Comparison of ENCODE assay signal across 8 cellular contexts in the genomic region with DNA sequence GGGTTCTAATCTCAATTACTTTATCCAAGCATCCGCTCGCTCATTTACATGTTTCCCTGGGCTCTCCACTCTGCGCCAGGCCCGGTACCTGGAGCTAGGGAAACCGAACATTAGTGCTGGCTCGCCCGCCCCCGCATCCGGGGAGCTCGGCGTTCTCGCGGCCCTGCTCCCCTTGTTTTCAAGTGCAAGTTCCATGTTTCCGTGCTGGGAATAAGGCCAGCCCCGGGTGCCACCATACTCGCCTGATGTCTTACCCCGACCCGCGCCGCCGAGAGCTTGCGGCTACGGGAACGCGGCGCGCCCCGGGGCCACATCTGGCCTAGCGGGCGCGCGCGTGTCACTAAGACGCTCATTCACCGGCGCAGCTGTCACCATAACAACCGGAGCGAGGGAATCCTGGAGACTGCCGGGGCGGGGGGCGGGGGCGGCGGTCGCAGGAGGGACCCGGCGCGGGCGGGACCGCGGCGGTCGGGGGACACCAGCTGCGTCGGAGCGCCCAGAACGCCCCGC. TPM values are rescaled to one million over a fixed set of nuclear protein-coding genes. Genes with fewer than 3 reads are reported as not detected.
DNase-seq lines count a peak whose midpoint lies in the region; ATAC-seq and TF ChIP-seq lines count a peak whose summit lies in the region.

A gene with protein sequence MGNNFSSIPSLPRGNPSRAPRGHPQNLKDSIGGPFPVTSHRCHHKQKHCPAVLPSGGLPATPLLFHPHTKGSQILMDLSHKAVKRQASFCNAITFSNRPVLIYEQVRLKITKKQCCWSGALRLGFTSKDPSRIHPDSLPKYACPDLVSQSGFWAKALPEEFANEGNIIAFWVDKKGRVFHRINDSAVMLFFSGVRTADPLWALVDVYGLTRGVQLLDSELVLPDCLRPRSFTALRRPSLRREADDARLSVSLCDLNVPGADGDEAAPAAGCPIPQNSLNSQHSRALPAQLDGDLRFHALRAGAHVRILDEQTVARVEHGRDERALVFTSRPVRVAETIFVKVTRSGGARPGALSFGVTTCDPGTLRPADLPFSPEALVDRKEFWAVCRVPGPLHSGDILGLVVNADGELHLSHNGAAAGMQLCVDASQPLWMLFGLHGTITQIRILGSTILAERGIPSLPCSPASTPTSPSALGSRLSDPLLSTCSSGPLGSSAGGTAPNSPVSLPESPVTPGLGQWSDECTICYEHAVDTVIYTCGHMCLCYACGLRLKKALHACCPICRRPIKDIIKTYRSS (plus strand): TSS at position 344 of the 510 bp plus-strand sequence. CDS start 683 bp downstream, outside the sequence.

- peak within 1 kb of the TSS in 1 of 2 experiments; percentile 76; a peak in 2 of 4 replicates for H3K27ac ChIP-seq in SK-N-SH (ENCODE audit: low read depth in 2 of 2, low read length in 1 of 2)
- H3K27ac ChIP-seq in naive thymus-derived CD4-positive, alpha-beta T cell (ENCODE audit: low read depth, low read length), result no peak within 1 kb of the TSS
- H3K27ac ChIP-seq in upper lobe of right lung, result no peak within 1 kb of the TSS

- no peak within 1 kb of the TSS for H2AFZ ChIP-seq in SK-N-SH (ENCODE audit: low read depth)

- peak; percentile 85 for DNase-seq in SK-N-SH
- no peak for DNase-seq in T-helper 17 cell
- peak in 1 of 9 donors; percentile 47 for DNase-seq in naive thymus-derived CD4-positive, alpha-beta T cell
- DNase-seq in upper lobe of right lung, result no peak
- no peak for DNase-seq in OCI-M1 (lab: John Stamatoyannopoulos, UW)

- H3K27ac Mint-ChIP-seq in T-helper 17 cell, result peak within 1 kb of the TSS; percentile 80
- H3K27ac Mint-ChIP-seq in naive thymus-derived CD4-positive, alpha-beta T cell, result no peak within 1 kb of the TSS

- H4K20me1 ChIP-seq in SK-N-SH (ENCODE audit: insufficient read depth), result no peaks in the 10 kb centered on the region

- H3K4me1 ChIP-seq in SK-N-SH (ENCODE audit: control insufficient read depth in 1 of 2, insufficient read depth in 2 of 2, low read depth in 1 of 2, low read length in 1 of 2) (peaks cover 0 to 34% of the 10 kb centered on the region in 2 experiments; a peak in 2 of 4 replicates), endocrine pancreas (ENCODE audit: control insufficient read depth, insufficient read depth, low read length) (no peaks in the 10 kb centered on the region), upper lobe of right lung (peaks cover 5% of the 10 kb centered on the region)
- peaks cover 0 to 12% of the 10 kb centered on the region in 2 donors for H3K4me1 ChIP-seq in naive thymus-derived CD4-positive, alpha-beta T cell (ENCODE audit: control insufficient read depth in 2 of 2, insufficient read depth in 2 of 2, low read length in 2 of 2)

- TF ChIP-seq EP300 in SK-N-SH (IDR thresholded peaks at IDR 0.05; ENCODE audit: borderline replicate concordance in 1 of 2, low read depth in 1 of 2, low read length in 1 of 2), result no peak

- H3K4me3 ChIP-seq in SK-N-SH (ENCODE audit: low read depth in 2 of 2, low read length in 1 of 2), result peak within 1 kb of the TSS; percentile 54 to 56
- peak within 1 kb of the TSS; percentile 40 for H3K4me3 ChIP-seq in endocrine pancreas (ENCODE audit: control insufficient read depth, insufficient read depth, low read length)
- peak within 1 kb of the TSS; percentile 42 for H3K4me3 ChIP-seq in naive thymus-derived CD4-positive, alpha-beta T cell (ENCODE audit: low read length)
- H3K4me3 ChIP-seq in upper lobe of right lung, result peak within 1 kb of the TSS; percentile 46

- H3F3A ChIP-seq in SK-N-SH (replicated peaks; ENCODE audit: insufficient read depth), result peaks cover 9% of the 10 kb centered on the region

- H3K9me3 ChIP-seq in SK-N-SH, result no peaks in the 10 kb centered on the region
- H3K9me3 ChIP-seq in T-helper 17 cell (ENCODE audit: control insufficient read depth, low read length, poor library complexity, severe bottlenecking), result no peaks in the 10 kb centered on the region
- H3K9me3 ChIP-seq in endocrine pancreas (ENCODE audit: control insufficient read depth, low read length), result no peaks in the 10 kb centered on the region
- H3K9me3 ChIP-seq in naive thymus-derived CD4-positive, alpha-beta T cell (ENCODE audit: control insufficient read depth in 2 of 3, low read length in 3 of 3), result no peaks in the 10 kb centered on the region
- no peaks in the 10 kb centered on the region for H3K9me3 ChIP-seq in upper lobe of right lung

- no peaks in the 10 kb centered on the region for H3K79me2 ChIP-seq in SK-N-SH (ENCODE audit: insufficient read depth)

- H3K4me3 Mint-ChIP-seq in T-helper 17 cell, result peak within 1 kb of the TSS; percentile 90
- peak within 1 kb of the TSS; percentile 75 to 87 (median 82) for H3K4me3 Mint-ChIP-seq in naive thymus-derived CD4-positive, alpha-beta T cell

- H3K36me3 Mint-ChIP-seq in T-helper 17 cell (ENCODE audit: low read depth), result peaks cover 2% of the 10 kb centered on the region
- H3K36me3 Mint-ChIP-seq in naive thymus-derived CD4-positive, alpha-beta T cell, result no peaks in the 10 kb centered on the region

- POLR2A ChIA-PET in SK-N-SH (lab: Yijun Ruan, JAX), result interaction anchor here (2.4 kb wide), 1 partner anchor 9 kb away, joined by 13 read pairs; no protein-coding TSS in a partner anchor
- POLR2A ChIA-PET in naive thymus-derived CD4-positive, alpha-beta T cell (lab: Charles Lee), result no interaction called here

- CTCF ChIA-PET in SK-N-SH (lab: Yijun Ruan, JAX), result interaction anchor here (0.6 to 2.8 kb wide), 13 partner anchors 9 to 193 kb away, joined by 3 to 27 read pairs (median 4); no protein-coding TSS in a partner anchor
- CTCF ChIA-PET in naive thymus-derived CD4-positive, alpha-beta T cell (lab: Charles Lee), result interaction anchor here (1.5 kb wide), 1 partner anchor 77 kb away, joined by 4 read pairs; no protein-coding TSS in a partner anchor

- H3K9ac ChIP-seq in SK-N-SH (no peak within 1 kb of the TSS), endocrine pancreas (ENCODE audit: control insufficient read depth, insufficient read depth, low read length) (no peak within 1 kb of the TSS)

- peaks cover 50% of the 10 kb centered on the region for H3K27me3 Mint-ChIP-seq in T-helper 17 cell
- H3K27me3 Mint-ChIP-seq in naive thymus-derived CD4-positive, alpha-beta T cell, result peaks cover 35 to 55% (median 47%) of the 10 kb centered on the region in 5 donors

- no peak for TF ChIP-seq CTCF in SK-N-SH (IDR thresholded peaks at IDR 0.05)
- TF ChIP-seq CTCF in upper lobe of right lung (IDR thresholded peaks at IDR 0.05), result no peak

- H3K9me2 ChIP-seq in SK-N-SH, result no peaks in the 10 kb centered on the region

- H3K4me1 Mint-ChIP-seq in T-helper 17 cell, result peaks cover 20% of the 10 kb centered on the region
- H3K4me1 Mint-ChIP-seq in naive thymus-derived CD4-positive, alpha-beta T cell, result peaks cover 0 to 18% (median 15%) of the 10 kb centered on the region in 7 donors

- ATAC-seq in SK-N-SH treated with all-trans-retinoic acid at 6 μM for 48 hours, result no peak
- peak; percentile 57 for ATAC-seq in T-helper 17 cell
- ATAC-seq in naive thymus-derived CD4-positive, alpha-beta T cell, result peak; percentile 40
- ATAC-seq in upper lobe of right lung, result peak; percentile 9
- ATAC-seq in HG03460 (IDR thresholded peaks at IDR 0.05; ENCODE audit: unreplicated experiment), result no peak

- no peaks in the 10 kb centered on the region for H3K36me3 ChIP-seq in SK-N-SH (replicated peaks in 1 of 2; ENCODE audit: control insufficient read depth in 1 of 2, insufficient read depth in 2 of 2, low read length in 1 of 2)
- H3K36me3 ChIP-seq in endocrine pancreas (ENCODE audit: control insufficient read depth, insufficient read depth, low read length), result no peaks in the 10 kb centered on the region
- H3K36me3 ChIP-seq in naive thymus-derived CD4-positive, alpha-beta T cell (ENCODE audit: control insufficient read depth in 2 of 3, insufficient read depth in 3 of 3, low read length in 3 of 3), result no peaks in the 10 kb centered on the region
- H3K36me3 ChIP-seq in upper lobe of right lung, result no peaks in the 10 kb centered on the region

- H3K4me2 ChIP-seq in SK-N-SH, result peak within 1 kb of the TSS; percentile 87

- 44% methylated on average over 25 of the region's 57 CpGs for WGBS in SK-N-SH (ENCODE audit: low lambda C conversion rate)

- TF ChIP-seq RAD21 in SK-N-SH (IDR thresholded peaks at IDR 0.05; ENCODE audit: low read length), result no peak

- peaks cover 43% of the 10 kb centered on the region for H3K27me3 ChIP-seq in SK-N-SH (ENCODE audit: insufficient read depth)
- H3K27me3 ChIP-seq in endocrine pancreas (ENCODE audit: control insufficient read depth, insufficient read depth, low read length), result no peaks in the 10 kb centered on the region
- H3K27me3 ChIP-seq in naive thymus-derived CD4-positive, alpha-beta T cell (ENCODE audit: control insufficient read depth in 2 of 2, insufficient read depth in 2 of 2, low read length in 2 of 2), result no peaks in the 10 kb centered on the region
- peaks cover 32% of the 10 kb centered on the region for H3K27me3 ChIP-seq in upper lobe of right lung

- H3K9me3 Mint-ChIP-seq in naive thymus-derived CD4-positive, alpha-beta T cell, result no peaks in the 10 kb centered on the region

- intact Hi-C loops in naive thymus-derived CD4-positive, alpha-beta T cell (cut with micrococcal nuclease), result loop anchor here in 1 of 2 donors (1.0 to 5.0 kb wide), 2 partner anchors 91 to 576 kb away; a partner anchor contains a TSS
- intact Hi-C loops in upper lobe of right lung (cut with DNase I), result no loop called here

TF ChIP-seq in SK-N-SH, 30 proteins besides CTCF, POLR2A, EP300 and RAD21:
- TF ChIP-seq MXI1 (IDR thresholded peaks at IDR 0.05; ENCODE audit: low read depth, low read length) (peak; percentile 23; the same call in 1 of the 2 replicates), GABPA (IDR thresholded peaks at IDR 0.05; ENCODE audit: low read depth) (no peak)
TF ChIP-seq in SK-N-SH: peak in this region for 1.

RNA-seq across cellular contexts. Expression of the gene that starts here (rescaled TPM):
- polyA plus RNA-seq in SK-N-SH (2012; rRNA removed), result 0.05 and 0.19 TPM in 2 replicates
- 0.04 and 0.05 TPM in 2 replicates for polyA plus RNA-seq in SK-N-SH (2012; cell fraction: cytosol; rRNA removed)
- 0.12 and 0.36 TPM in 2 replicates for polyA plus RNA-seq in SK-N-SH (2012; cell fraction: nucleus; rRNA removed)
- total RNA-seq in T-helper 17 cell (1 to 10 TPM in 1 of 2 donors, under 1 TPM in 1; 0.50 to 1.1 TPM), upper lobe of right lung (0.64 TPM)
- total RNA-seq in naive thymus-derived CD4-positive, alpha-beta T cell, result 1 to 10 TPM in 3 of 5 experiments, under 1 TPM in 2; 0.81 to 9.2 (median 1.1) TPM
- polyA plus RNA-seq in naive thymus-derived CD4-positive, alpha-beta T cell, result 1 to 10 TPM in 1 of 2 donors, under 1 TPM in 1; 0.76 to 1.1 TPM

Comparison
In these comparisons a context has a peak if more than half of its experiments do, and no peak if none do; other contexts are left out.
1. Peak in DNase-seq, H3K4me3 ChIP-seq and H3K4me2 ChIP-seq in SK-N-SH; RNA of the gene not detected or under 1 TPM.
2. Peak in ATAC-seq and H3K4me3 ChIP-seq in upper lobe of right lung; RNA of the gene not detected or under 1 TPM.
3. ATAC-seq: peak in T-helper 17 cell (single experiment) and naive thymus-derived CD4-positive, alpha-beta T cell (single experiment); none in SK-N-SH treated with all-trans-retinoic acid at 6 μM for 48 hours (single experiment) and HG03460 (single experiment).
4. Peak in every context shown above with its lines, with median percentiles within 50 percentile points of each other: H3K4me3 ChIP-seq.